Comparison of ENCODE assay signal across 1 cellular context in genomic region chr2:241870611-241871537, GRCh38.
TF ChIP-seq lines count a peak whose summit lies in the region.

No MANE protein-coding gene starts in this region.

TF ChIP-seq in GM12878, 131 proteins besides CTCF, POLR2A, EP300 and RAD21:
- TF ChIP-seq SREBF1 (IDR thresholded peaks at IDR 0.05; ENCODE audit: low read length): no peak
- TF ChIP-seq FOXM1 (IDR thresholded peaks at IDR 0.05; ENCODE audit: low read depth, low read length): no peak
- no peak for TF ChIP-seq FOS (IDR thresholded peaks at IDR 0.05; ENCODE audit: borderline replicate concordance, extremely low read depth, insufficient read length)
- no peak for TF ChIP-seq NRF1 (conservative IDR thresholded peaks at IDR 0.05; ENCODE audit: low read depth, low read length)
- TF ChIP-seq ZZZ3 (IDR thresholded peaks at IDR 0.05; ENCODE audit: control insufficient read depth, insufficient read length, low read depth): no peak
